ENCODE assay signal across 7 cellular contexts in the genomic region with DNA sequence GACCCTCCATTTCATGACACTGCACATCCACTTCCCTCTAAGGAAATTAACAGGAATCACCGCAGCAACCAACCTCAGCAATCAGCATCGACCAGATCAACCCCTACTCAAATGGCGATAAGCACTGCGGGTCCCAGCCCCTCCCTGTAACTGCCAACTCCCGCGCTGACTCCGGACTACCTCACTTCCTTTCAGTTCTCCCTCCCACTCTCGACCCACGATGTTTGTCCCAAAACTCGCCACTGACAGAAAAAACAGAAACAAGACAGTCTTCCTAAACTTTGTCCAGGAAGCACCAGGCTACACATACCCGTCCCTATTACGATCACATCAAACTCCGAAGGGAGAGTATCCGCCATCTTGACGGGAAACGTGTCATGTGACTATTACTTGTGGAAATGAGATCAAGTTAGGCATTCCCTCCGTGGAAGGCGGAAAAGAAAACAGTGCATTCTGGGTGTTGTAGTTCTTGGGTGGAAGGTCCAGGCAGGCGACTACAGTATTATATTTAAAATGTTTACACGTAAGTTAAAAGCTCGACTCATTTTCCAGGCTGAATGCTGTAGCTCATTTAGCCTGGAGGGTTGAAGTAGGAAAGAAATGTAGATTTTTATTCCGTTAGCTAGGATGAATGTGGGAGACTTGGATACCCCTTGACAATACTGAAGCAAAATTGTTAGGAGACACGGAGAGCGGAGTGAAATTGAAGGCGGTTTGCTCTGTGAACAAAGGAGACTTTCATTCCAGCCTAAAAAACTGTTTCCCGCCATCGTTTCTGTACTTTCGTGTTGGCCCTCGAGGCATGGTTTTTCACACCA. TPM values are rescaled to one million over a fixed set of nuclear protein-coding genes. Genes with fewer than 3 reads are reported as not detected.
DNase-seq lines count a peak whose midpoint lies in the region; ATAC-seq and TF ChIP-seq lines count a peak whose summit lies in the region.

A gene with protein sequence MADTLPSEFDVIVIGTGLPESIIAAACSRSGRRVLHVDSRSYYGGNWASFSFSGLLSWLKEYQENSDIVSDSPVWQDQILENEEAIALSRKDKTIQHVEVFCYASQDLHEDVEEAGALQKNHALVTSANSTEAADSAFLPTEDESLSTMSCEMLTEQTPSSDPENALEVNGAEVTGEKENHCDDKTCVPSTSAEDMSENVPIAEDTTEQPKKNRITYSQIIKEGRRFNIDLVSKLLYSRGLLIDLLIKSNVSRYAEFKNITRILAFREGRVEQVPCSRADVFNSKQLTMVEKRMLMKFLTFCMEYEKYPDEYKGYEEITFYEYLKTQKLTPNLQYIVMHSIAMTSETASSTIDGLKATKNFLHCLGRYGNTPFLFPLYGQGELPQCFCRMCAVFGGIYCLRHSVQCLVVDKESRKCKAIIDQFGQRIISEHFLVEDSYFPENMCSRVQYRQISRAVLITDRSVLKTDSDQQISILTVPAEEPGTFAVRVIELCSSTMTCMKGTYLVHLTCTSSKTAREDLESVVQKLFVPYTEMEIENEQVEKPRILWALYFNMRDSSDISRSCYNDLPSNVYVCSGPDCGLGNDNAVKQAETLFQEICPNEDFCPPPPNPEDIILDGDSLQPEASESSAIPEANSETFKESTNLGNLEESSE (minus strand): TSS at position 385 of the 818 bp plus-strand sequence. CDS start 26 bp downstream, at position 359.

- peak within 1 kb of the TSS; percentile 0 for H3K4me3 Mint-ChIP-seq in chondrocyte (ENCODE audit: unreplicated experiment)

- H3K27me3 Mint-ChIP-seq in chondrocyte (ENCODE audit: low read depth), result no peaks in the 10 kb centered on the region

- H3K27ac Mint-ChIP-seq in chondrocyte (ENCODE audit: unreplicated experiment), result no peak within 1 kb of the TSS

- no peaks in the 10 kb centered on the region for H3K36me3 Mint-ChIP-seq in chondrocyte (ENCODE audit: low read depth)

- peak; percentile 99 for ATAC-seq in GM18873 (IDR thresholded peaks at IDR 0.05; ENCODE audit: low FRiP score, unreplicated experiment)
- ATAC-seq in HG03103 (IDR thresholded peaks at IDR 0.05; ENCODE audit: low read depth, unreplicated experiment), result peak; percentile 99
- peak; percentile 99 for ATAC-seq in left colon

- intact Hi-C loops in left colon (cut with DNase I, micrococcal nuclease), result no loop called here

- H3K4me1 Mint-ChIP-seq in chondrocyte (ENCODE audit: low read depth), result peaks cover 22% of the 10 kb centered on the region

- peak; percentile 45 for DNase-seq in T-helper 22 cell (ENCODE audit: low read depth)
- DNase-seq in chondrocyte (ENCODE audit: low spot score), result peak; percentile 72
- peak; percentile 54 to 55 for DNase-seq in left colon
- peak; percentile 47 for DNase-seq in stimulated activated CD4-positive, alpha-beta T cell treated with anti-CD3 and anti-CD28 coated beads, Interleukin-2, amount 100 ng/mL, for 4 hours (ENCODE audit: low read depth)
- DNase-seq in NOMO-1 (lab: John Stamatoyannopoulos, UW; ENCODE audit: unreplicated experiment in 2 of 2), result no peak

- TF ChIP-seq CTCF in chondrocyte (IDR thresholded peaks at IDR 0.05), result no peak

- no peaks in the 10 kb centered on the region for H3K9me3 Mint-ChIP-seq in chondrocyte (ENCODE audit: low read depth)

RNA-seq across cellular contexts. Expression of the gene that starts here (rescaled TPM):
- total RNA-seq in chondrocyte (55.1 to 58.2 TPM (median 55.1 TPM) in 3 replicates), left colon (10 to 100 TPM; 16.3 to 16.8 TPM)

Comparison
In these comparisons a context has a peak if more than half of its experiments do, and no peak if none do; other contexts are left out.
1. DNase-seq: peak in T-helper 22 cell (single experiment), chondrocyte (single experiment), left colon (2 of 2) and stimulated activated CD4-positive, alpha-beta T cell treated with anti-CD3 and anti-CD28 coated beads, Interleukin-2, amount 100 ng/mL, for 4 hours (single experiment); none in NOMO-1 (0 of 2).
2. Peak in every context shown above with its lines, with median percentiles within 50 percentile points of each other: ATAC-seq.